In the genomic region with DNA sequence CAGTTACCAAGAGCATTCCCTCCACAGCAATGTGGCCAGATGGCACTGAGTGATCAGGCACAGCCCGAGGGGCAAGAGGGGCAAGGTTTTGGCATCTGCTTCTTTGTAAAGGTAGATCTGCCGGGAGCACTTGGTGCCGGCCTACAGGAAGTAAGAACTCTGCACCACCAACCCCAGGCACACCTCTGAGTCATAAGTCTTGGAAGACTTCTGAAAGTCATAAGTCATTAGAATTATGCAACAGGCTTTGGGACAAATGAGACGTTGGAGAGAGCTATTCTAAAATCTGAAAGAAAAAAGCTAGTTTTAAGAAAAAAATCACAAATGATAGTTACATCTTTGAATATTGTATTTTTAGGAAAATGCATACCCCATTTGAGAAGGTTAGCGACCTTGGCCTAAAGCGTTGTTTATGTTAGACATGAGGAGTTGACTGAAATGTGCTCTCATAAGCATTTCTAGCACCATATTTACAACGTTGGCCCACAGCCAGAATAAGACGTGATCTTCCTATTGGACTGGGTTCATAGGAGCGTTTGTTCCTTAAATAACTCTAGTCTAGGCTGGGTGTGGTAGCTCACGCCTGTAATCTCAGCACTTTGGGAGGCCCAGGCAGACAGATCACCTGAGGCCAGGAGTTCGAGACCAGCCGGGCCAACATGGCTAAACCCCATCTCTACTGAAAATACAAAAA, we compare ENCODE assay signal across 8 cellular contexts. TPM values are rescaled to one million over a fixed set of nuclear protein-coding genes. Genes with fewer than 3 reads are reported as not detected.
DNase-seq lines count a peak whose midpoint lies in the region; ATAC-seq, FAIRE-seq and TF ChIP-seq lines count a peak whose summit lies in the region.

No MANE protein-coding gene starts in this region.

- H3K23ac ChIP-seq in H1 (ENCODE audit: insufficient read length) (no peak overlapping the region), trophoblast cell (ENCODE audit: low read length) (no peak overlapping the region)

- H3K14ac ChIP-seq in H1 (ENCODE audit: insufficient read length) (no peak overlapping the region), trophoblast cell (ENCODE audit: low read length) (no peak overlapping the region)

- no peak for TF ChIP-seq EP300 in H1 (IDR thresholded peaks at IDR 0.05; ENCODE audit: borderline replicate concordance in 1 of 2, low read depth in 2 of 2, low read length in 2 of 2)

- H3K56ac ChIP-seq in H1 (replicated peaks; ENCODE audit: insufficient read length, low read depth, low read length), result no peak overlapping the region

- H3K4me2 ChIP-seq in H1 (ENCODE audit: insufficient read depth in 1 of 2, low read depth in 2 of 2, low read length in 2 of 2) (no peak overlapping the region), trophoblast cell (ENCODE audit: low read length) (no peak overlapping the region)

- H4K5ac ChIP-seq in H1 (ENCODE audit: insufficient read length, low read depth, low read length), result no peak overlapping the region

- H4K91ac ChIP-seq in H1 (replicated peaks; ENCODE audit: insufficient read length, low read length) (no peak overlapping the region), trophoblast cell (ENCODE audit: low read depth, low read length) (no peak overlapping the region)

- no peaks in the 10 kb centered on the region for H4K20me1 ChIP-seq in H1 (replicated peaks in 1 of 2; ENCODE audit: control insufficient read depth in 1 of 2, insufficient read depth in 2 of 2, low read length in 2 of 2)

- H2BK12ac ChIP-seq in H1 (ENCODE audit: low read depth, low read length) (no peak overlapping the region), trophoblast cell (ENCODE audit: low read length) (no peak overlapping the region)

- H4K8ac ChIP-seq in H1 (ENCODE audit: extremely low read depth, insufficient read depth, low read length), result no peak overlapping the region
- no peak overlapping the region for H4K8ac ChIP-seq in trophoblast cell (ENCODE audit: low read depth, low read length)

- peak; percentile 72 for DNase-seq in ELR (ENCODE audit: low read depth)
- peak; percentile 76 for DNase-seq in NCI-H2171 treated with DMSO at 0.1 percent for 48 hours (lab: John Stamatoyannopoulos, UW)
- DNase-seq in H1 (ENCODE audit: low read depth in 1 of 2, low spot score in 2 of 2), result no peak
- DNase-seq in trophoblast cell, result peak; percentile 23 to 49
- no peak for DNase-seq in NCI-H510A (lab: John Stamatoyannopoulos, UW)
- no peak for DNase-seq in GM10266 (ENCODE audit: extremely low spot score)

- no peaks in the 10 kb centered on the region for H3K23me2 ChIP-seq in H1 (ENCODE audit: low read depth, low read length)

- H3K79me2 ChIP-seq in H1 (ENCODE audit: control insufficient read depth in 1 of 2, insufficient read depth in 2 of 2, low read length in 2 of 2) (no peaks in the 10 kb centered on the region), trophoblast cell (ENCODE audit: control insufficient read depth, insufficient read depth, low read length, poor library complexity) (no peaks in the 10 kb centered on the region)

- TF ChIP-seq POLR2A in H1 (IDR thresholded peaks at IDR 0.05; ENCODE audit: control extremely low read depth in 1 of 2, low read depth in 2 of 2, low read length in 2 of 2), result no peak

- 91% methylated on average over 12 of the region's 12 CpGs; no CpG with 5 or more reads in 1 of the 2 experiments for WGBS in H1 (ENCODE audit: extremely low coverage in 1 of 2, insufficient coverage in 1 of 2, insufficient read length in 1 of 2, insufficient replicate concordance in 2 of 2, low coverage in 1 of 2, low lambda C conversion rate in 2 of 2, missing lambda C conversion rate in 1 of 2), 2 experiments
- no CpG with 5 or more reads among the region's 12 CpGs for WGBS in trophoblast cell (ENCODE audit: extremely low coverage, insufficient coverage, insufficient read length)

- H3K36me3 ChIP-seq in H1 (ENCODE audit: control insufficient read depth in 2 of 4, insufficient read depth in 4 of 4, low read length in 3 of 4), result no peaks in the 10 kb centered on the region
- H3K36me3 ChIP-seq in trophoblast cell (ENCODE audit: control insufficient read depth in 1 of 2, insufficient read depth in 2 of 2, low read length in 2 of 2), result no peaks in the 10 kb centered on the region

- H2BK5ac ChIP-seq in H1 (ENCODE audit: low read depth, low read length) (no peak overlapping the region), trophoblast cell (ENCODE audit: low read depth, low read length, poor library complexity) (no peak overlapping the region)

- peaks cover 2 to 16% (median 13%) of the 10 kb centered on the region in 4 experiments; a peak in 6 of 7 replicates for H3K4me1 ChIP-seq in H1 (replicated peaks in 1 of 4; ENCODE audit: control insufficient read depth in 3 of 4, insufficient read depth in 4 of 4, low read length in 3 of 4)
- peaks cover 0 to 2% of the 10 kb centered on the region in 2 experiments for H3K4me1 ChIP-seq in trophoblast cell (ENCODE audit: control insufficient read depth in 1 of 2, insufficient read depth in 2 of 2, low read length in 2 of 2)

- H3K27ac ChIP-seq in H1 (ENCODE audit: low read depth, low read length), result no peak overlapping the region
- no peak overlapping the region for H3K27ac ChIP-seq in trophoblast cell (ENCODE audit: low read depth, low read length)

- no peak overlapping the region for H2BK20ac ChIP-seq in H1 (ENCODE audit: low read length)

- H2BK120ac ChIP-seq in H1 (replicated peaks; ENCODE audit: low read depth, low read length) (no peak overlapping the region), trophoblast cell (ENCODE audit: insufficient read depth, low read length, poor library complexity) (no peak overlapping the region)

- FAIRE-seq in H1 (lab: Jason Lieb, UNC), result no peak

- H3K4ac ChIP-seq in H1 (replicated peaks; ENCODE audit: insufficient read length, low read depth, low read length) (no peak overlapping the region), trophoblast cell (ENCODE audit: low read depth, low read length) (no peak overlapping the region)

- POLR2A ChIA-PET in H1 (lab: Charles Lee; ENCODE audit: partially characterized antibody), result no interaction called here

- H3K18ac ChIP-seq in H1 (ENCODE audit: extremely low read depth, low read length) (no peak overlapping the region), trophoblast cell (ENCODE audit: low read length) (no peak overlapping the region)

- peaks cover 4 to 5% of the 10 kb centered on the region in 2 experiments; a peak in 2 of 4 replicates for H3K9me3 ChIP-seq in H1 (ENCODE audit: insufficient read depth in 2 of 2, low read depth in 1 of 2, low read length in 1 of 2)
- H3K9me3 ChIP-seq in trophoblast cell (ENCODE audit: insufficient read depth, low read depth, low read length), result no peaks in the 10 kb centered on the region

- no peak overlapping the region for H2BK15ac ChIP-seq in H1 (ENCODE audit: low read length)

- ATAC-seq in GM21423 (IDR thresholded peaks at IDR 0.05; ENCODE audit: unreplicated experiment) (no peak), HG03025 (IDR thresholded peaks at IDR 0.05; ENCODE audit: low FRiP score, unreplicated experiment) (no peak)

- TF ChIP-seq CTCF in H1 (IDR thresholded peaks at IDR 0.05; ENCODE audit: control extremely low read depth in 1 of 3, insufficient read depth in 1 of 3, low read depth in 1 of 3, low read length in 3 of 3) (no peak), GM10266 (IDR thresholded peaks at IDR 0.05; ENCODE audit: control insufficient read depth, insufficient read depth, low read depth, missing control alignments) (no peak)

- CTCF ChIA-PET in H1 (lab: Charles Lee; ENCODE audit: partially characterized antibody), result interaction anchor here (1.2 kb wide), 1 partner anchor 113 kb away, joined by 3 read pairs; no protein-coding TSS in a partner anchor

- 0 out of 2 replicates have a peak overlapping the region, but pooled peaks have one; percentile 42 for H2AK5ac ChIP-seq in H1 (ENCODE audit: low read depth, low read length)
- H2AK5ac ChIP-seq in trophoblast cell (ENCODE audit: low read length), result no peak overlapping the region

- H3K27me3 ChIP-seq in H1 (replicated peaks in 1 of 4; ENCODE audit: control insufficient read depth in 3 of 4, extremely low read depth in 1 of 4, insufficient read depth in 3 of 4, low read length in 3 of 4) (no peaks in the 10 kb centered on the region), trophoblast cell (ENCODE audit: insufficient read depth, low read length) (no peaks in the 10 kb centered on the region)

- H3K4me3 ChIP-seq in H1 (ENCODE audit: extremely low read depth in 1 of 4, insufficient read depth in 2 of 4, low read depth in 3 of 4, low read length in 4 of 4), result no peak overlapping the region
- no peak overlapping the region for H3K4me3 ChIP-seq in trophoblast cell (ENCODE audit: low read depth, low read length)

- H3K79me1 ChIP-seq in H1 (ENCODE audit: low read depth, low read length), result no peaks in the 10 kb centered on the region
- H3K79me1 ChIP-seq in trophoblast cell (ENCODE audit: low read length), result no peaks in the 10 kb centered on the region

- H3K9ac ChIP-seq in H1 (replicated peaks in 1 of 4; ENCODE audit: extremely low read depth in 1 of 4, low read depth in 3 of 4, low read length in 3 of 4) (no peak overlapping the region), trophoblast cell (ENCODE audit: low read length) (no peak overlapping the region)

- H4K12ac ChIP-seq in trophoblast cell (ENCODE audit: low read depth, low read length), result no peak overlapping the region

- no peak for TF ChIP-seq RAD21 in H1 (IDR thresholded peaks at IDR 0.05 in 1 of 2, conservative IDR thresholded peaks at IDR 0.05 in 1 of 2; ENCODE audit: low read depth in 2 of 2, low read length in 2 of 2)

- H2AFZ ChIP-seq in H1 (ENCODE audit: low read length) (no peak overlapping the region), trophoblast cell (ENCODE audit: insufficient read depth, low read length, poor library complexity) (no peak overlapping the region)

TF ChIP-seq in H1, 55 proteins besides CTCF, POLR2A, EP300 and RAD21 (continues in another document):
- TF ChIP-seq RFX5 (IDR thresholded peaks at IDR 0.05; ENCODE audit: borderline replicate concordance, low read depth, low read length) (no peak), NRF1 (IDR thresholded peaks at IDR 0.05; ENCODE audit: low read depth, low read length) (no peak), JUN (IDR thresholded peaks at IDR 0.05; ENCODE audit: low read depth, low read length) (no peak), RXRA (IDR thresholded peaks at IDR 0.05; ENCODE audit: insufficient read depth, low read depth, low read length) (no peak), EZH2 (IDR thresholded peaks at IDR 0.05; ENCODE audit: low read depth, low read length, severe bottlenecking) (no peak)

RNA-seq across cellular contexts. Expression of gene MAP10, which starts 37.7 kb away (rescaled TPM):
- 3.5 TPM in 2 replicates for total RNA-seq in H1 (2021; fragmentation: NEBNext Ultra II Directional; extraction: Animal tissue kit (Norgen Biotek cat#: 25700))
- polyA plus RNA-seq in H1 (2011; rRNA removed), result 1.5 and 2.4 TPM in 2 replicates
- 2.8 TPM for polyA plus RNA-seq in H1 (2011; cell fraction: cytosol; rRNA removed)
- 2.7 TPM for polyA plus RNA-seq in H1 (2011; cell fraction: nucleus; rRNA removed)
- 1.5 to 2.0 TPM (median 1.7 TPM) in 4 replicates for polyA plus RNA-seq in H1 (2012, experiment 1 of 2)
- polyA plus RNA-seq in H1 (2012, experiment 2 of 2), result 0.35 TPM
- 1.9 TPM for polyA plus RNA-seq in H1 (2013, experiment 1 of 2)
- polyA plus RNA-seq in H1 (2013, experiment 2 of 2), result 1.6 TPM
- polyA minus RNA-seq in H1 (2011; rRNA and poly(A)+ RNA removed), result 2.6 and 2.7 TPM in 2 replicates
- 2.7 TPM for polyA minus RNA-seq in H1 (2011; cell fraction: cytosol; rRNA and poly(A)+ RNA removed)
- polyA minus RNA-seq in H1 (2011; cell fraction: nucleus; rRNA and poly(A)+ RNA removed), result 10.3 TPM
- polyA plus RNA-seq in trophoblast cell (2013), result 0.94 and 1.1 TPM in 2 replicates

Comparison
In these comparisons a context has a peak if more than half of its experiments do, and no peak if none do; other contexts are left out.
1. DNase-seq: peak in ELR (single experiment), NCI-H2171 treated with DMSO at 0.1 percent for 48 hours (single experiment) and trophoblast cell (2 of 2); none in H1 (0 of 2), NCI-H510A (single experiment) and GM10266 (single experiment).